In genomic region chr2:223469270-223470057, GRCh38 we compare ENCODE assay signal across 10 cellular contexts.
DNase-seq lines count a peak whose midpoint lies in the region; ATAC-seq, FAIRE-seq and TF ChIP-seq lines count a peak whose summit lies in the region.
"Had no signal": no experiment of that assay in that cellular context is flagged by ENCODE, and none has a peak within 500 bp of the region (broad histone marks: within the 10 kb centered on the region; RNA-seq: fewer than 3 reads in every experiment).

No MANE protein-coding gene starts in this region.

- H3K4me3 Mint-ChIP-seq in brain: no peak overlapping the region

- H3K27ac Mint-ChIP-seq in brain: peak overlapping the region in 3 of 5 experiments; percentile 75 to 92 (median 83)

- TF ChIP-seq POLR2A in H54 (IDR thresholded peaks at IDR 0.05; ENCODE audit: low read depth, low read length): no peak
- TF ChIP-seq POLR2A in testis (IDR thresholded peaks at IDR 0.05): no peak

- peaks cover 21% of the 10 kb centered on the region for H3K4me1 Mint-ChIP-seq in brain

- TF ChIP-seq CTCF in brain (conservative IDR thresholded peaks at IDR 0.05): no peak
- no peak for TF ChIP-seq CTCF in testis (IDR thresholded peaks at IDR 0.05)

- peak overlapping the region; percentile 13 to 46 for H3K27ac ChIP-seq in testis

- peaks cover 9% of the 10 kb centered on the region for H3K4me1 ChIP-seq in testis

- H3K9me3 ChIP-seq in testis: no peaks in the 10 kb centered on the region

- peaks cover 4% of the 10 kb centered on the region for H3K27me3 Mint-ChIP-seq in brain

- H3K9me3 Mint-ChIP-seq in brain: peaks cover 0 to 2% (median 0%) of the 10 kb centered on the region in 5 experiments

- H3K4me3 ChIP-seq in testis: no peak overlapping the region

- no peaks in the 10 kb centered on the region for H3K36me3 ChIP-seq in testis (ENCODE audit: low read depth, missing control alignments)

- no peaks in the 10 kb centered on the region for H3K27me3 ChIP-seq in testis

- FAIRE-seq in H54 (lab: Jason Lieb, UNC): peak; percentile 65
- FAIRE-seq: GM18507 had no signal

- DNase-seq in H54 (ENCODE audit: insufficient read length, low spot score) (peak; percentile 42), islet precursor cell (peak; percentile 92), testis (peak; percentile 30), activated gamma-delta T cell treated with Interleukin-2 at 50 U/mL for 16 hours (no peak)
- DNase-seq in activated naive CD4-positive, alpha-beta T cell treated with Interleukin-2 at 50 U/mL for 16 hours: no peak
- DNase-seq: activated naive CD4-positive, alpha-beta T cell treated with anti-CD3 and anti-CD28 coated beads, Interleukin-2, amount 50 U/mL, for 16 hours had no signal

- intact Hi-C loops in testis (cut with DNase I; ENCODE audit: low total_unique reads): no loop called here

- 52 to 57% methylated on average over 6 of the region's 6 CpGs for whole genome bisulfite sequencing in testis, 2 donors

- ATAC-seq in HG03469 (IDR thresholded peaks at IDR 0.05; ENCODE audit: unreplicated experiment) (no peak), HG03175 (IDR thresholded peaks at IDR 0.05; ENCODE audit: unreplicated experiment) (no peak)

- H3K36me3 Mint-ChIP-seq in brain: no peaks in the 10 kb centered on the region

Comparison
In these comparisons a context has a peak if more than half of its experiments do, and no peak if none do; other contexts are left out.
1. DNase-seq: peak in H54 (single experiment), islet precursor cell (single experiment) and testis (single experiment); none in activated gamma-delta T cell treated with Interleukin-2 at 50 U/mL for 16 hours (single experiment) and activated naive CD4-positive, alpha-beta T cell treated with Interleukin-2 at 50 U/mL for 16 hours (single experiment).